1 cellular context compared by ENCODE assay signal in the genomic region with DNA sequence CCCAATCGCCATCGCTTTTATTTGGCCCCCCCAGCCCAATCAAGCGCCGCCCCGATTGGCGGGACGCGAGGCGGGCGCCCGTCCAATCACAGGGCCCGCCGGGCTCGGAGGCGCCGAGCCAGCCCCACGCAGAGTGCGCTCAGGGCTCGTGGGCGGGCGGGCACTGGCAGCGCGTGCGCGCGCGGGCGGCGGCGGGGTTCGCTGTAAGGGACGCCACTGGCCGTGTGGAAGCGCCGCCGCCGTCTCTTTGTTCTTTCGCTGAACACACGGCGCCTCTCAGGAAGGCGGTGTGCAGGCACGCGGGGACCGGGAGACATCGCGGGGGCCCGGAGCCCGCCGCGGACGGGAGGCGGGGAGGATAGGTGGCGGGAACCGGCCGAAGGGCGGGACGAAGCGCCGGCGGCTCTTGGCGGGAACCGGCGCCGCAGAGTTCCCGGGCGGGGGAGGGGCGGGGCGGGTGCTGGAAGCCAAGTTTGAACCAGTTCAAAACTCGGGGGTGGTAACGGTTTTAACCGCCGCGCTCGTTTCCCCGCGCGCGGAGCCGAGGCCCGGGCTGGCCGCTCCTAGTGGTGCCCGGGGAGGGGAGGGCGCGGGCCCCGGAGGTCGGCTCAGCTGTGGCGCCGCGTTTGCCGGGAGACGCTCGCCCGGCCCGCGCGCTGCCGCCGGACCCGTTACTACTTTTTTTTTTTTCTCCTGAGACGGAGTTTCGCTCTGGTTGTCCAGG.
TF ChIP-seq lines count a peak whose summit lies in the region.

No MANE protein-coding gene starts in this region.

TF ChIP-seq in HEK293, 187 proteins besides CTCF, POLR2A, EP300 and RAD21 (continued from another document and continues in another):
- TF ChIP-seq, protein P1, sequence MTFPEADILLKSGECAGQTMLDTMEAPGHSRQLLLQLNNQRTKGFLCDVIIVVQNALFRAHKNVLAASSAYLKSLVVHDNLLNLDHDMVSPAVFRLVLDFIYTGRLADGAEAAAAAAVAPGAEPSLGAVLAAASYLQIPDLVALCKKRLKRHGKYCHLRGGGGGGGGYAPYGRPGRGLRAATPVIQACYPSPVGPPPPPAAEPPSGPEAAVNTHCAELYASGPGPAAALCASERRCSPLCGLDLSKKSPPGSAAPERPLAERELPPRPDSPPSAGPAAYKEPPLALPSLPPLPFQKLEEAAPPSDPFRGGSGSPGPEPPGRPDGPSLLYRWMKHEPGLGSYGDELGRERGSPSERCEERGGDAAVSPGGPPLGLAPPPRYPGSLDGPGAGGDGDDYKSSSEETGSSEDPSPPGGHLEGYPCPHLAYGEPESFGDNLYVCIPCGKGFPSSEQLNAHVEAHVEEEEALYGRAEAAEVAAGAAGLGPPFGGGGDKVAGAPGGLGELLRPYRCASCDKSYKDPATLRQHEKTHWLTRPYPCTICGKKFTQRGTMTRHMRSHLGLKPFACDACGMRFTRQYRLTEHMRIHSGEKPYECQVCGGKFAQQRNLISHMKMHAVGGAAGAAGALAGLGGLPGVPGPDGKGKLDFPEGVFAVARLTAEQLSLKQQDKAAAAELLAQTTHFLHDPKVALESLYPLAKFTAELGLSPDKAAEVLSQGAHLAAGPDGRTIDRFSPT (tag by site-specific recombination; IDR thresholded peaks at IDR 0.05): peak; percentile 68
- TF ChIP-seq, protein P2, sequence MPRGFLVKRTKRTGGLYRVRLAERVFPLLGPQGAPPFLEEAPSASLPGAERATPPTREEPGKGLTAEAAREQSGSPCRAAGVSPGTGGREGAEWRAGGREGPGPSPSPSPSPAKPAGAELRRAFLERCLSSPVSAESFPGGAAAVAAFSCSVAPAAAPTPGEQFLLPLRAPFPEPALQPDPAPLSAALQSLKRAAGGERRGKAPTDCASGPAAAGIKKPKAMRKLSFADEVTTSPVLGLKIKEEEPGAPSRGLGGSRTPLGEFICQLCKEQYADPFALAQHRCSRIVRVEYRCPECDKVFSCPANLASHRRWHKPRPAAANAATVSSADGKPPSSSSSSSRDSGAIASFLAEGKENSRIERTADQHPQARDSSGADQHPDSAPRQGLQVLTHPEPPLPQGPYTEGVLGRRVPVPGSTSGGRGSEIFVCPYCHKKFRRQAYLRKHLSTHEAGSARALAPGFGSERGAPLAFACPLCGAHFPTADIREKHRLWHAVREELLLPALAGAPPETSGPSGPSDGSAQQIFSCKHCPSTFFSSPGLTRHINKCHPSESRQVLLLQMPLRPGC (tag by site-specific recombination; IDR thresholded peaks at IDR 0.05): peak; percentile 88
- TF ChIP-seq ZNF391 (tag by site-specific recombination; IDR thresholded peaks at IDR 0.05; ENCODE audit: borderline replicate concordance, low read depth): no peak
- TF ChIP-seq ZNF132 (tag by site-specific recombination; IDR thresholded peaks at IDR 0.05; ENCODE audit: borderline replicate concordance): no peak
- no peak for TF ChIP-seq ZNF433 (tag by site-specific recombination; IDR thresholded peaks at IDR 0.05; ENCODE audit: low read depth)
- no peak for TF ChIP-seq MYNN (tag by site-specific recombination; IDR thresholded peaks at IDR 0.05; ENCODE audit: borderline replicate concordance)
- TF ChIP-seq MZF1 (tag by site-specific recombination; IDR thresholded peaks at IDR 0.05; ENCODE audit: borderline replicate concordance): no peak
- peak; percentile 87 for TF ChIP-seq ZXDB (tag by site-specific recombination; IDR thresholded peaks at IDR 0.05)
- peak; percentile 35; the same call in 1 of the 2 replicates for TF ChIP-seq ZBTB10 (tag by site-specific recombination; IDR thresholded peaks at IDR 0.05)
- TF ChIP-seq ZNF488 (tag by site-specific recombination; IDR thresholded peaks at IDR 0.05): no peak
- no peak for TF ChIP-seq ZNF48 (tag by site-specific recombination; IDR thresholded peaks at IDR 0.05)
- peak; percentile 88 for TF ChIP-seq GLIS2 (tag by site-specific recombination; IDR thresholded peaks at IDR 0.05)
- peak; percentile 73; the same call in 1 of the 2 replicates for TF ChIP-seq KLF10 (tag by site-specific recombination; IDR thresholded peaks at IDR 0.05)
- no peak for TF ChIP-seq ZNF791 (tag by site-specific recombination; IDR thresholded peaks at IDR 0.05)
- no peak for TF ChIP-seq ZNF521 (tag by site-specific recombination; IDR thresholded peaks at IDR 0.05)
- peak; percentile 75 for TF ChIP-seq EGR2 (tag by site-specific recombination; IDR thresholded peaks at IDR 0.05; ENCODE audit: low read depth)
- no peak for TF ChIP-seq ZNF169 (tag by site-specific recombination; IDR thresholded peaks at IDR 0.05)
- TF ChIP-seq ZNF473 (tag by site-specific recombination; IDR thresholded peaks at IDR 0.05): no peak
- no peak for TF ChIP-seq ZNF792 (tag by site-specific recombination; IDR thresholded peaks at IDR 0.05)
- TF ChIP-seq REPIN1 (tag by site-specific recombination; IDR thresholded peaks at IDR 0.05; ENCODE audit: low read depth): no peak
- TF ChIP-seq ZNF146 (tag by site-specific recombination; IDR thresholded peaks at IDR 0.05): peak; percentile 33; the same call in 1 of the 2 replicates
- TF ChIP-seq, protein P3, sequence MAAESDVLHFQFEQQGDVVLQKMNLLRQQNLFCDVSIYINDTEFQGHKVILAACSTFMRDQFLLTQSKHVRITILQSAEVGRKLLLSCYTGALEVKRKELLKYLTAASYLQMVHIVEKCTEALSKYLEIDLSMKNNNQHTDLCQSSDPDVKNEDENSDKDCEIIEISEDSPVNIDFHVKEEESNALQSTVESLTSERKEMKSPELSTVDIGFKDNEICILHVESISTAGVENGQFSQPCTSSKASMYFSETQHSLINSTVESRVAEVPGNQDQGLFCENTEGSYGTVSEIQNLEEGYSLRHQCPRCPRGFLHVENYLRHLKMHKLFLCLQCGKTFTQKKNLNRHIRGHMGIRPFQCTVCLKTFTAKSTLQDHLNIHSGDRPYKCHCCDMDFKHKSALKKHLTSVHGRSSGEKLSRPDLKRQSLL (tag by site-specific recombination; IDR thresholded peaks at IDR 0.05): no peak; the same call in 1 of the 2 replicates
- TF ChIP-seq GLI2 (tag by site-specific recombination; IDR thresholded peaks at IDR 0.05; ENCODE audit: borderline replicate concordance, low read depth): no peak
- peak; percentile 77 for TF ChIP-seq ZSCAN30 (tag by site-specific recombination; IDR thresholded peaks at IDR 0.05)
- TF ChIP-seq YY1 (tag by site-specific recombination; IDR thresholded peaks at IDR 0.05): no peak; the same call in none of the 2 replicates
- TF ChIP-seq ZNF354C (tag by site-specific recombination; IDR thresholded peaks at IDR 0.05; ENCODE audit: borderline replicate concordance, low read depth): no peak
- no peak for TF ChIP-seq ZNF19 (tag by site-specific recombination; IDR thresholded peaks at IDR 0.05; ENCODE audit: low read depth)
- no peak for TF ChIP-seq ZNF202 (tag by site-specific recombination; IDR thresholded peaks at IDR 0.05; ENCODE audit: borderline replicate concordance)
- peak; percentile 92 for TF ChIP-seq KLF16 (tag by site-specific recombination; IDR thresholded peaks at IDR 0.05)
- no peak for TF ChIP-seq ZNF133 (tag by site-specific recombination; IDR thresholded peaks at IDR 0.05)
- no peak for TF ChIP-seq ZNF513 (tag by site-specific recombination; IDR thresholded peaks at IDR 0.05)
- TF ChIP-seq, protein P4, sequence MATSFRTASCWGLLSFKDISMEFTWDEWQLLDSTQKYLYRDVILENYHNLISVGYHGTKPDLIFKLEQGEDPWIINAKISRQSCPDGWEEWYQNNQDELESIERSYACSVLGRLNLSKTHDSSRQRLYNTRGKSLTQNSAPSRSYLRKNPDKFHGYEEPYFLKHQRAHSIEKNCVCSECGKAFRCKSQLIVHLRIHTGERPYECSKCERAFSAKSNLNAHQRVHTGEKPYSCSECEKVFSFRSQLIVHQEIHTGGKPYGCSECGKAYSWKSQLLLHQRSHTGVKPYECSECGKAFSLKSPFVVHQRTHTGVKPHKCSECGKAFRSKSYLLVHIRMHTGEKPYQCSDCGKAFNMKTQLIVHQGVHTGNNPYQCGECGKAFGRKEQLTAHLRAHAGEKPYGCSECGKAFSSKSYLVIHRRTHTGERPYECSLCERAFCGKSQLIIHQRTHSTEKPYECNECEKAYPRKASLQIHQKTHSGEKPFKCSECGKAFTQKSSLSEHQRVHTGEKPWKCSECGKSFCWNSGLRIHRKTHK (tag by site-specific recombination; IDR thresholded peaks at IDR 0.05): no peak
- TF ChIP-seq ZNF777 (tag by site-specific recombination; IDR thresholded peaks at IDR 0.05; ENCODE audit: borderline replicate concordance): no peak
- TF ChIP-seq ZNF18 (tag by site-specific recombination; IDR thresholded peaks at IDR 0.05): no peak
- TF ChIP-seq ZNF549 (tag by site-specific recombination; IDR thresholded peaks at IDR 0.05): 0 out of 2 replicates have a peak, but pooled peaks have one; percentile 5
- TF ChIP-seq ZNF561 (tag by site-specific recombination; IDR thresholded peaks at IDR 0.05; ENCODE audit: borderline replicate concordance): peak; percentile 63; the same call in 1 of the 2 replicates
- TF ChIP-seq ZNF580 (tag by site-specific recombination; IDR thresholded peaks at IDR 0.05): peak; percentile 71
- no peak for TF ChIP-seq RBAK (tag by site-specific recombination; IDR thresholded peaks at IDR 0.05)
- TF ChIP-seq KLF9 (tag by site-specific recombination; IDR thresholded peaks at IDR 0.05; ENCODE audit: low read depth): peak; percentile 89
- no peak for TF ChIP-seq ZNF548 (tag by site-specific recombination; IDR thresholded peaks at IDR 0.05)
- TF ChIP-seq ZNF2 (tag by site-specific recombination; IDR thresholded peaks at IDR 0.05): no peak
- TF ChIP-seq, protein P5, sequence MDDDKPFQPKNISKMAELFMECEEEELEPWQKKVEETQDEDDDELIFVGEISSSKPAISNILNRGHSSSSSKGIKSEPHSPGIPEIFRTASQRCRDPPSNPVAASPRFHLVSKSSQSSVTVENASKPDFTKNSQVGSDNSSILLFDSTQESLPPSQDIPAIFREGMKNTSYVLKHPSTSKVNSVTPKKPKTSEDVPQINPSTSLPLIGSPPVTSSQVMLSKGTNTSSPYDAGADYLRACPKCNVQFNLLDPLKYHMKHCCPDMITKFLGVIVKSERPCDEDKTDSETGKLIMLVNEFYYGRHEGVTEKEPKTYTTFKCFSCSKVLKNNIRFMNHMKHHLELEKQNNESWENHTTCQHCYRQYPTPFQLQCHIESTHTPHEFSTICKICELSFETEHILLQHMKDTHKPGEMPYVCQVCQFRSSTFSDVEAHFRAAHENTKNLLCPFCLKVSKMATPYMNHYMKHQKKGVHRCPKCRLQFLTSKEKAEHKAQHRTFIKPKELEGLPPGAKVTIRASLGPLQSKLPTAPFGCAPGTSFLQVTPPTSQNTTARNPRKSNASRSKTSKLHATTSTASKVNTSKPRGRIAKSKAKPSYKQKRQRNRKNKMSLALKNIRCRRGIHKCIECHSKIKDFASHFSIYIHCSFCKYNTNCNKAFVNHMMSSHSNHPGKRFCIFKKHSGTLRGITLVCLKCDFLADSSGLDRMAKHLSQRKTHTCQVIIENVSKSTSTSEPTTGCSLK (tag by site-specific recombination; IDR thresholded peaks at IDR 0.05): no peak
